ENCODE assay signal across 15 cellular contexts in genomic region chr1:209871006-209871405, GRCh38.
"Had no signal": no experiment of that assay in that cellular context is flagged by ENCODE, and none has a peak within 500 bp of the region (broad histone marks: within the 10 kb centered on the region; RNA-seq: fewer than 3 reads in every experiment).

No MANE protein-coding gene starts in this region.

- DNase-seq: activated CD4-positive, alpha-beta memory T cell treated with anti-CD3 and anti-CD28 coated beads for 36 hours; activated CD4-positive, alpha-beta T cell treated with anti-CD3 and anti-CD28 coated beads for 4 hours; erythroblast; head of caudate nucleus; kidney; right cardiac atrium; small intestine; stimulated activated CD4-positive, alpha-beta T cell treated with anti-CD3 and anti-CD28 coated beads, Interleukin-15, amount 100 ng/mL, for 24 hours; stimulated activated CD4-positive, alpha-beta T cell treated with anti-CD3 and anti-CD28 coated beads, Interleukin-2, amount 100 ng/mL, for 48 hours had no signal

- ATAC-seq: left lobe of liver, right cardiac atrium, WTC11 had no signal

- H3K4me3 ChIP-seq: coronary artery had no signal

- H3K27ac ChIP-seq: coronary artery had no signal

- FAIRE-seq: endometrium, frontal cortex, kidney, small intestine, TTC549 had no signal
